26 cellular contexts compared by ENCODE assay signal in the genomic region with DNA sequence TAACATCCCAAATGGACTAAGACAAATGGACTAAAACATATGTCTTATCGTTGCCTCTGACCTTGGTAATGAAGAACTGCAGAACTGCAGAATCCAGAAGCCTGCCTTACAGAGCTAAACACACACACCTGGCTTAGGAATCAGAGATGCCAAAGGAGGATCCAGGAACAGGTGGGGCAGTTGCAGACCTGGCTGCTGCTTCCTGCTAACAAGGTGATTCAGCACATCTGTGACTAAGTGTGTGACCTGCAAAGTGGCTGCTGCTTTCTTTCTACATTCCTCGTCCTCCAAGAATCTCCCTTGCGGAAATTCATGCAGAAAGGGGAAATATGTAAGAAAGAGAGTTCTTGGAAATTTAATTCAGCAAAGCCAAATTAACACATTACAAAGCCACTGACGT.
"Had no signal": no experiment of that assay in that cellular context is flagged by ENCODE, and none has a peak within 500 bp of the region (broad histone marks: within the 10 kb centered on the region; RNA-seq: fewer than 3 reads in every experiment).

No MANE protein-coding gene starts in this region.

- ATAC-seq: mucosa of descending colon; natural killer cell treated with Interleukin-12 subunit alpha and Interleukin-12 subunit beta and Interleukin-15 and Interleukin-18, amount 100 ng/mL, for 72 hours; right lobe of liver; stimulated activated naive CD8-positive, alpha-beta T cell treated with anti-CD3 and anti-CD28 coated beads, Interleukin-15, Interleukin-2, amounts not matched to agents 100 U/mL and 50 U/mL, for 24 hours had no signal

- H3K4me3 Mint-ChIP-seq: activated naive CD8-positive, alpha-beta T cell; brain; natural killer cell treated with Interleukin-12 subunit alpha and Interleukin-12 subunit beta and Interleukin-15 and Interleukin-18, amount 100 ng/mL, for 72 hours; T-helper 1 cell treated with Interleukin-12 subunit alpha and Interleukin-12 subunit beta and Interleukin-4 antibody, amounts not matched to agents 30 μg/mL and 1 μg/mL, for 36 hours had no signal

- H3K36me3 ChIP-seq: esophagus squamous epithelium, left ventricle myocardium inferior, right lobe of liver, transverse colon had no signal

- DNase-seq: activated CD4-positive, alpha-beta T cell treated with anti-CD3 and anti-CD28 coated beads for 48 hours; activated CD4-positive, alpha-beta T cell treated with anti-CD3 and anti-CD28 coated beads, Interleukin-2, amount 50 U/mL, for 48 hours; activated CD8-positive, alpha-beta memory T cell treated with anti-CD3 and anti-CD28 coated beads for 24 hours; activated effector memory CD4-positive, alpha-beta T cell treated with Interleukin-2 at 50 U/mL for 16 hours; activated naive CD4-positive, alpha-beta T cell treated with Interleukin-2 at 50 U/mL for 16 hours; anterior cingulate cortex; cortex of kidney; esophagus squamous epithelium; left ventricle myocardium inferior; mucosa of descending colon; posterior cingulate gyrus; right lobe of liver; stimulated activated CD4-positive, alpha-beta T cell treated with anti-CD3 and anti-CD28 coated beads, Interleukin-2, amount 100 ng/mL, for 48 hours; stimulated activated naive CD8-positive, alpha-beta T cell treated with anti-CD3 and anti-CD28 coated beads, Interleukin-15, Interleukin-2, amounts not matched to agents 100 U/mL and 50 U/mL, for 24 hours; T-helper 9 cell; testis; transverse colon had no signal

- H3K27ac Mint-ChIP-seq: activated naive CD8-positive, alpha-beta T cell; brain; natural killer cell treated with Interleukin-12 subunit alpha and Interleukin-12 subunit beta and Interleukin-15 and Interleukin-18, amount 100 ng/mL, for 72 hours; T-helper 1 cell treated with Interleukin-12 subunit alpha and Interleukin-12 subunit beta and Interleukin-4 antibody, amounts not matched to agents 30 μg/mL and 1 μg/mL, for 36 hours had no signal

- H3K4me3 ChIP-seq: esophagus squamous epithelium, left ventricle myocardium inferior, lung, mucosa of descending colon, right lobe of liver, testis, transverse colon had no signal

- H3K4me1 ChIP-seq: esophagus squamous epithelium, left ventricle myocardium inferior, right lobe of liver, testis, transverse colon had no signal

- H3K27me3 ChIP-seq: esophagus squamous epithelium, right lobe of liver, testis, transverse colon had no signal

- H3K9me3 ChIP-seq: esophagus squamous epithelium, mucosa of descending colon, right lobe of liver, testis, transverse colon had no signal

- FAIRE-seq: frontal cortex, TTC549, urothelium cell line had no signal

- H3K27ac ChIP-seq: esophagus squamous epithelium, left ventricle myocardium inferior, right lobe of liver, testis, transverse colon, VCaP had no signal

- H3K36me3 Mint-ChIP-seq: activated naive CD8-positive, alpha-beta T cell; brain had no signal

- H3K4me1 Mint-ChIP-seq: brain had no signal

- H3K27me3 Mint-ChIP-seq: activated naive CD8-positive, alpha-beta T cell; brain; natural killer cell treated with Interleukin-12 subunit alpha and Interleukin-12 subunit beta and Interleukin-15 and Interleukin-18, amount 100 ng/mL, for 72 hours had no signal
